8 cellular contexts compared by ENCODE assay signal in the genomic region with DNA sequence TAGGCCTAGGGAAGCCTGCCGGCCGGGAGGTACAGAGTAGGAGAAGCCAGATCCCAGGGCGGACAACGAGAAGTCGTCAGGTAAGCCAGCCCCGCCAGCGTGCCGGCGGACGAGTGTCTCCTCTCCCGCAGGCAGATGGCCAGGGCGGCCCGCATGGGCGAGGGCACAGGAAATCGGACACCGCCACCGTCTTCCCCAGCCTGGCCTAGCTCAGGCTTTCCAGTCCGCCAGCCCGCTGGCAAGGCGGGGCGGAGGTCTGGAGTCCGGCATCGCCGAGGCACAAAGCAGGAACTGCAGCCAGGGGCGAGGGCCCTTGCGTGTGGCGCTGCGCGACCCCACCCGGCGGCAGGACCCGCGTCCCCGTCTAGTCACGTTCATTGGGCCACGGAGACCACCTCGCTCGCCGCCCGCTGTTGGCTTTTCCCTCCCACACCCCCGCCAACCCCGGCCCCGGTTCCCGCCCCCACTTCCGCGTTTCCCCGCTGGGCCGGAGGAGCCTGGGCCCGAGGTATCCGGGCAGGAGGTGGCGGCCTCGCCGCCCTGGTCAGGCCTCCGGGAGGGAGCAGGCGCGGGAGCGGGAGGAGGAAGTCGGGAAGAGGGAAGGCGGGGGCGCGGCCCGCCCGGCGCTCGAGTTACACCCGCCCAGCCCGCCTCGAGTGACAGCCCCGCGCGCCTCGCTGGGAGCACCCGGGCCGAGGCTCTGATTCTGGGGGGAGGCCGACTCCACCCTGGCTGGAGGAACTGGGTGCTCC. TPM values are rescaled to one million over a fixed set of nuclear protein-coding genes. Genes with fewer than 3 reads are reported as not detected.
A peak's percentile ranks its signal among the peaks of the same experiment; 100 is the strongest.
DNase-seq lines count a peak whose midpoint lies in the region; ATAC-seq and TF ChIP-seq lines count a peak whose summit lies in the region.

Gene GPD2 (plus strand): TSS at position 655 of the 752 bp plus-strand sequence. CDS start 39,727 bp downstream, outside the sequence.

- peak within 1 kb of the TSS; percentile 95 to 98 for H3K27ac Mint-ChIP-seq in effector memory CD8-positive, alpha-beta T cell
- H3K27ac Mint-ChIP-seq in memory B cell = peak within 1 kb of the TSS; percentile 97

- POLR2A ChIA-PET in activated CD8-positive, alpha-beta memory T cell treated with anti-CD3 and anti-CD28 coated beads for 36 hours (lab: Charles Lee) = interaction anchor here (0.6 to 1.1 kb wide), 3 partner anchors 37 to 93 kb away, joined by 3 to 4 read pairs (median 4); no protein-coding TSS in a partner anchor

- in situ Hi-C loops in GM18951 (cut with MboI; ENCODE audit: low sequenced_read_pairs, unreplicated experiment) = no loop called here

- CTCF ChIA-PET in activated CD8-positive, alpha-beta memory T cell treated with anti-CD3 and anti-CD28 coated beads for 36 hours (lab: Charles Lee) = interaction anchor here (0.6 kb wide), 1 partner anchor 36 kb away, joined by 4 read pairs; no protein-coding TSS in a partner anchor

- no peaks in the 10 kb centered on the region for H3K27me3 Mint-ChIP-seq in effector memory CD8-positive, alpha-beta T cell
- H3K27me3 Mint-ChIP-seq in memory B cell = no peaks in the 10 kb centered on the region

- peak within 1 kb of the TSS; percentile 93 to 95 for H3K4me3 Mint-ChIP-seq in effector memory CD8-positive, alpha-beta T cell
- H3K4me3 Mint-ChIP-seq in memory B cell = peak within 1 kb of the TSS; percentile 95

- H3K4me3 ChIP-seq in BE2C (ENCODE audit: low read depth, low read length) = peak within 1 kb of the TSS; percentile 61

- H3K27me3 ChIP-seq in BE2C = no peaks in the 10 kb centered on the region

- no peaks in the 10 kb centered on the region for H3K9me3 ChIP-seq in BE2C

- no peaks in the 10 kb centered on the region for H3K36me3 ChIP-seq in BE2C

- no peak for TF ChIP-seq CTCF in BE2C (IDR thresholded peaks at IDR 0.05; ENCODE audit: low read depth, low read length)

- H3K36me3 Mint-ChIP-seq in effector memory CD8-positive, alpha-beta T cell (ENCODE audit: insufficient read depth) = peaks cover 4% of the 10 kb centered on the region
- peaks cover 4% of the 10 kb centered on the region for H3K36me3 Mint-ChIP-seq in memory B cell

- ATAC-seq in HG03196 (IDR thresholded peaks at IDR 0.05; ENCODE audit: unreplicated experiment) (peak; percentile 52), memory B cell (ENCODE audit: low read depth) (peak; percentile 68)
- ATAC-seq in effector memory CD8-positive, alpha-beta T cell (replicated peaks) = peak; percentile 68

- DNase-seq in BE2C (peak; percentile 69), NCI-H748 (lab: John Stamatoyannopoulos, UW; ENCODE audit: unreplicated experiment) (peak; percentile 92), memory B cell (ENCODE audit: low spot score in 2 of 2) (peak; percentile 60 to 76)
- DNase-seq in effector memory CD8-positive, alpha-beta T cell = peak; percentile 36 to 59 (median 41)
- DNase-seq in stimulated activated CD8-positive, alpha-beta memory T cell treated with anti-CD3 and anti-CD28 coated beads, Interleukin-12 subunit alpha, Interleukin-12 subunit beta, amount 100 ng/mL, for 4 hours (ENCODE audit: low read depth) = peak; percentile 53

- H3K9me3 Mint-ChIP-seq in effector memory CD8-positive, alpha-beta T cell = no peaks in the 10 kb centered on the region
- H3K9me3 Mint-ChIP-seq in memory B cell = no peaks in the 10 kb centered on the region

- peaks cover 26 to 36% of the 10 kb centered on the region in 2 donors for H3K4me1 Mint-ChIP-seq in effector memory CD8-positive, alpha-beta T cell (ENCODE audit: low read depth in 2 of 2)
- peaks cover 20% of the 10 kb centered on the region for H3K4me1 Mint-ChIP-seq in memory B cell

- H3K4me1 ChIP-seq in BE2C = no peaks in the 10 kb centered on the region

- peak; percentile 75 for TF ChIP-seq POLR2A in GM18951 (IDR thresholded peaks at IDR 0.05; ENCODE audit: extremely low read depth, insufficient read depth, insufficient read length)

RNA-seq across cellular contexts. Expression of gene GPD2, which starts in this region (rescaled TPM):
- polyA plus RNA-seq in BE2C (2012; ENCODE audit: insufficient read depth, insufficient read length, low read depth) = 1.5 TPM
- 10 to 100 TPM; 49.8 to 51.8 TPM for total RNA-seq in activated CD8-positive, alpha-beta memory T cell treated with anti-CD3 and anti-CD28 coated beads for 36 hours

Comparison
In these comparisons a context has a peak if more than half of its experiments do, and no peak if none do; other contexts are left out.
1. Peak in every context shown above with its lines: DNase-seq, ATAC-seq and H3K4me3 ChIP-seq.
2. DNase-seq: peak in every context shown above with its lines; median percentile 92 in NCI-H748; 69 in BE2C; 68 in memory B cell; 53 in stimulated activated CD8-positive, alpha-beta memory T cell treated with anti-CD3 and anti-CD28 coated beads, Interleukin-12 subunit alpha, Interleukin-12 subunit beta, amount 100 ng/mL, for 4 hours; 41 in effector memory CD8-positive, alpha-beta T cell.